16 cellular contexts compared by ENCODE assay signal in the genomic region with DNA sequence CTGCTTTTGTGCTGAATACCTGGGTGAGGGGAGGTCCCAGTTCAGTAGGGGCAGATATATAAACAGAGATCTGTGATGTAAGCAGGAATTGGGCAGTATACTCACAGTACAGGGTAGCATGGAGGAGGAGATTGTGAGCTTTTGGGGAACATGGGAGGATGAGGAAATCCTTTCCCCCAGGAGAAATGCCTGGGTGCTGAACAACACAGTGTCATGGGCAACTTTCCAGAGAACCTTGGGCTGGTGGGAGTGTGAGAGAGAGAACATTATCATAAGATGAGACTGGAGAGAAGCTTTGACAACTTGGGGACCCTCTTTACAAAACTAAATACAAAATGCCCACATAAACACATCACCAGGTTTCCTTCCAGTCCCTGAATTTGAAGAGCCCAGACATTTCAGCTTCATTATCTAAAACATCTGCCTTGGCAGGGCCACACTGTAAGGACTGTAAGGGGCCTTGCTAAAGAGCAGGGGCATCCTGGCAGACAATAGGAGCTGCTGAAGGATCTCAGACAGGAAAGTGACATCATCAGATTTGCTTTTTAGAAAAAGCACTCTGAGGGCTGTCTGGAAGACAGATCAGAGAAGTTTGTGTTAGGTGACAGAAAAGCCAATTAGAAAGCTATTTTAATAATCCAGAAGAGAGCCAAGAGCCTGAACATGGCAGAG.
DNase-seq lines count a peak whose midpoint lies in the region; ATAC-seq, FAIRE-seq and TF ChIP-seq lines count a peak whose summit lies in the region.
"Had no signal": no experiment of that assay in that cellular context is flagged by ENCODE, and none has a peak within 500 bp of the region (broad histone marks: within the 10 kb centered on the region; RNA-seq: fewer than 3 reads in every experiment).

No MANE protein-coding gene starts in this region.

- ATAC-seq in HG03439 (IDR thresholded peaks at IDR 0.05; ENCODE audit: unreplicated experiment) = no peak
- no peak for ATAC-seq in sciatic nerve
- no peak for ATAC-seq in GM21576 (IDR thresholded peaks at IDR 0.05; ENCODE audit: unreplicated experiment)

- H3K27ac Mint-ChIP-seq in brain (peak overlapping the region in 4 of 5 experiments; percentile 4 to 56 (median 42)), nephron progenitor cell (no peak overlapping the region)

- peak overlapping the region; percentile 42 for H2AFZ ChIP-seq in keratinocyte (ENCODE audit: control insufficient read depth, low read length)

- H4K20me1 ChIP-seq in keratinocyte (ENCODE audit: control insufficient read depth, extremely low read depth, insufficient read depth, low read length) = no peaks in the 10 kb centered on the region
- H4K20me1 ChIP-seq: BLaER1 had no signal

- H3K9me3 Mint-ChIP-seq in brain (peaks cover 0 to 4% (median 0%) of the 10 kb centered on the region in 5 experiments), nephron progenitor cell (peaks cover 3% of the 10 kb centered on the region)

- H3K9me3 ChIP-seq in keratinocyte (ENCODE audit: control insufficient read depth, low read depth, low read length) = no peaks in the 10 kb centered on the region
- H3K9me3 ChIP-seq: ascending aorta, BLaER1, vagina had no signal

- POLR2A ChIA-PET in AG04449 (lab: Yijun Ruan, JAX) = no interaction called here

- no peak overlapping the region for H3K27ac ChIP-seq in keratinocyte (ENCODE audit: control insufficient read depth, insufficient read depth, low read length)
- H3K27ac ChIP-seq: ascending aorta, BLaER1, RWPE1, vagina had no signal

- H3K4me1 ChIP-seq in keratinocyte (ENCODE audit: control insufficient read depth, extremely low read depth, insufficient read depth, low read length) = peaks cover 15% of the 10 kb centered on the region
- H3K4me1 ChIP-seq: ascending aorta, vagina had no signal

- no peaks in the 10 kb centered on the region for H3K9me1 ChIP-seq in keratinocyte (ENCODE audit: control insufficient read depth, extremely low read depth, insufficient read depth, low read length)

- dilution Hi-C loops in keratinocyte (cut with MboI; ENCODE audit: extremely low pct_ligation_motif_present, low sequenced_read_pairs) = no loop called here

- CTCF ChIA-PET in AG04449 (lab: Yijun Ruan, JAX) = no interaction called here

- no peak overlapping the region for H3K9ac ChIP-seq in keratinocyte (ENCODE audit: control insufficient read depth, extremely low read depth, insufficient read depth, low read length)
- H3K9ac ChIP-seq: BLaER1 had no signal

- no peak for TF ChIP-seq CTCF in AG04449 (IDR thresholded peaks at IDR 0.05; ENCODE audit: insufficient read depth, low read length, missing control alignments)
- TF ChIP-seq CTCF in brain (conservative IDR thresholded peaks at IDR 0.05) = no peak
- TF ChIP-seq CTCF in keratinocyte (optimal IDR thresholded peaks at IDR 0.05 in 1 of 3, IDR thresholded peaks at IDR 0.05 in 1 of 3, conservative IDR thresholded peaks at IDR 0.05 in 1 of 3; ENCODE audit: extremely low read depth in 1 of 3, insufficient read depth in 2 of 3, low read length in 3 of 3) = no peak
- TF ChIP-seq CTCF in nephron progenitor cell (IDR thresholded peaks at IDR 0.05) = no peak

- H3K79me2 ChIP-seq in keratinocyte (ENCODE audit: control insufficient read depth, insufficient read depth, low read length) = no peaks in the 10 kb centered on the region

- H3K36me3 Mint-ChIP-seq in brain (no peaks in the 10 kb centered on the region), nephron progenitor cell (ENCODE audit: low read depth) (no peaks in the 10 kb centered on the region)

- H3K4me3 Mint-ChIP-seq in brain (no peak overlapping the region), nephron progenitor cell (no peak overlapping the region)

- peak; percentile 48 for FAIRE-seq in keratinocyte (lab: Jason Lieb, UNC)
- FAIRE-seq: TTC549 had no signal

- no peak overlapping the region for H3K4me3 ChIP-seq in AG04449 (ENCODE audit: low read depth, low read length)
- no peak overlapping the region for H3K4me3 ChIP-seq in keratinocyte (ENCODE audit: control insufficient read depth in 2 of 3, extremely low read depth in 1 of 3, insufficient read depth in 2 of 3, low read depth in 1 of 3, low read length in 3 of 3)
- H3K4me3 ChIP-seq: ascending aorta, BLaER1, vagina had no signal

- H3K36me3 ChIP-seq in keratinocyte (ENCODE audit: control insufficient read depth in 2 of 2, extremely low read depth in 1 of 2, insufficient read depth in 2 of 2, low read length in 2 of 2) = no peaks in the 10 kb centered on the region
- H3K36me3 ChIP-seq: ascending aorta, BLaER1, vagina had no signal

- H3K4me1 Mint-ChIP-seq in brain (peaks cover 37% of the 10 kb centered on the region), nephron progenitor cell (no peaks in the 10 kb centered on the region)

- intact Hi-C loops in sciatic nerve (cut with DNase I) = no loop called here

- peak overlapping the region; percentile 31 for H3K4me2 ChIP-seq in keratinocyte (ENCODE audit: control insufficient read depth, extremely low read depth, insufficient read depth, low read depth, low read length)
- H3K4me2 ChIP-seq: BLaER1 had no signal

- H3K27me3 ChIP-seq in keratinocyte (ENCODE audit: control insufficient read depth, extremely low read depth, insufficient read depth, low read length) = no peaks in the 10 kb centered on the region
- H3K27me3 ChIP-seq: ascending aorta, BLaER1, vagina had no signal

- H3K27me3 Mint-ChIP-seq in brain (peaks cover 3% of the 10 kb centered on the region), nephron progenitor cell (ENCODE audit: low read depth, poor library complexity) (no peaks in the 10 kb centered on the region)

- DNase-seq in AG04449 (ENCODE audit: low read depth, low spot score) (peak; percentile 10), HCEC 1CT (peak; percentile 70), keratinocyte (ENCODE audit: low read depth, low spot score) (no peak), sciatic nerve (ENCODE audit: low spot score) (no peak), nephron progenitor cell (no peak)
- DNase-seq: activated T-cell treated with anti-CD3 and anti-CD28 coated beads for 4 hours; NCI-H2029; stimulated activated CD8-positive, alpha-beta memory T cell treated with anti-CD3 and anti-CD28 coated beads, Interleukin-4, amount 100 ng/mL, for 48 hours had no signal

Comparison
In these comparisons a context has a peak if more than half of its experiments do, and no peak if none do; other contexts are left out.
1. DNase-seq: peak in AG04449 (single experiment) and HCEC 1CT (single experiment); none in keratinocyte (single experiment), sciatic nerve (single experiment) and nephron progenitor cell (single experiment).